Comparison of ENCODE assay signal across 8 cellular contexts in the genomic region with DNA sequence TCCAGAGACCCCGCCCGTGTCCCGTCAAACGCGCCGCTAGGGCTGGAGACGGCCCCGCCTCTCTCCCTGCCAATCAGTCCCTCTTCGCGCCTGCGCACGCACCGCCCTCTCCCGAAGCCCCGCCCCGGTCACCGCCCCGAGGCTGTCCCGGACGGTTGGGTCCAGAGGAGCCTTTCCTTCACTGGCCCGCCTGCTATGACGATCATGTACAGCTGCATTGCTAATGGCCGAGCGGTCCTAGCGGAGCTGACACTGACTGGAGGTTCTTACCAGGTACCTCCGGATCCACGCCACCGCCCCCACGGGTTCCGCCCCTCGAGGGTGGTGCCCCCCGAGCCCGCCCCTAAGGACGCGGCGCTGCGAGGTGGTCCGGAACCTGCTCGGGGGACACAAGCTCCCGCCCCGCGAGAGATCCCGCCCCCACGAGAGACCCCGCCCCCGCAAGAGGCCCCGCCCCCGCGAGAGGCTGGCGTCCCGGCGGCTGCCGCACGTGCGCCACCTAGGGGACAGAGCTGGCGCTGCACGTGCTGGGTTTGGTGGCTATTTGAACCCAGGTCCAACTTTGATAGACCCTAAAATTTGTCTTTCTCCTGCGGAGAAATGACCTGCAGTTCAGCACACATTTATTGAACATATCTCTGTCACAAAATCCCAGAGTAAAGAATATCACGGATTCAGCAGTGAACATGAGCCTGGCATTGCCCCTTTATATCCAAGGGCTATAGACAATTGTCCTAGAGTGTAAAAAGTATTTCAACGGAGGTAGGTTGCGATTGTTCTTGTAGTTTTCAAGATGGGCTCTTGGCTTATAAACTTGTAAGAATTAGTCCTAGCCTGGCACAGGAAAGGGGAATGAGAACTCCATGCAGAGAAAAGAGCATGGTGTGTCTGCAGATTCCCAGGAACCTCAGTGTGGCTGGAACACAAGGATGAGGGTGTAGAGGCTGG.
A peak's percentile ranks its signal among the peaks of the same experiment; 100 is the strongest.
DNase-seq lines count a peak whose midpoint lies in the region; ATAC-seq and TF ChIP-seq lines count a peak whose summit lies in the region.

No MANE protein-coding gene starts in this region.

- H3K4me3 ChIP-seq in A673 (ENCODE audit: low read depth, low read length, poor library complexity, severe bottlenecking) (peak overlapping the region; percentile 42), mammary epithelial cell (replicated peaks in 1 of 3; ENCODE audit: insufficient read depth in 1 of 3, low read depth in 2 of 3, low read length in 3 of 3) (peak overlapping the region; percentile 47 to 65 (median 60)), iPS-20b (ENCODE audit: low read length) (peak overlapping the region; percentile 75), skeletal muscle tissue (ENCODE audit: low read length in 3 of 3) (peak overlapping the region; percentile 65 to 81 (median 74))

- no peaks in the 10 kb centered on the region for H3K4me1 ChIP-seq in A673 (ENCODE audit: insufficient read depth, low read length, poor library complexity, severe bottlenecking)
- H3K4me1 ChIP-seq in mammary epithelial cell (ENCODE audit: insufficient read depth, low read length), result no peaks in the 10 kb centered on the region
- no peaks in the 10 kb centered on the region for H3K4me1 ChIP-seq in iPS-20b (ENCODE audit: insufficient read depth, low read length)
- peaks cover 2 to 10% (median 4%) of the 10 kb centered on the region in 3 donors for H3K4me1 ChIP-seq in skeletal muscle tissue (ENCODE audit: control insufficient read depth in 3 of 3, insufficient read depth in 3 of 3, low read length in 3 of 3)

- DNase-seq in A673 (ENCODE audit: low spot score) (peak; percentile 96), NCI-H2196 (lab: John Stamatoyannopoulos, UW; ENCODE audit: unreplicated experiment) (peak; percentile 92), mammary epithelial cell (peak; percentile 100)

- no peaks in the 10 kb centered on the region for H3K36me3 ChIP-seq in A673 (ENCODE audit: insufficient read depth, low read length, poor library complexity, severe bottlenecking)
- H3K36me3 ChIP-seq in mammary epithelial cell (ENCODE audit: insufficient read depth, low read length), result no peaks in the 10 kb centered on the region
- H3K36me3 ChIP-seq in iPS-20b (ENCODE audit: insufficient read depth, low read depth, low read length), result no peaks in the 10 kb centered on the region
- H3K36me3 ChIP-seq in skeletal muscle tissue (ENCODE audit: control insufficient read depth in 3 of 3, insufficient read depth in 3 of 3, low read length in 3 of 3), result no peaks in the 10 kb centered on the region

- H3K9me3 ChIP-seq in A673 (ENCODE audit: low read depth, low read length, poor library complexity, severe bottlenecking) (no peaks in the 10 kb centered on the region), mammary epithelial cell (replicated peaks; ENCODE audit: insufficient read depth, low read length) (no peaks in the 10 kb centered on the region), iPS-20b (ENCODE audit: insufficient read depth, low read depth, low read length) (no peaks in the 10 kb centered on the region), skeletal muscle tissue (ENCODE audit: control insufficient read depth in 3 of 3, low read length in 3 of 3) (no peaks in the 10 kb centered on the region)

- POLR2A ChIA-PET in A673 (lab: Charles Lee; ENCODE audit: low non-redundant PET), result interaction anchor here (0.7 kb wide), 1 partner anchor 89 kb away, joined by 13 read pairs; no protein-coding TSS in a partner anchor

- CTCF ChIA-PET in A673 (lab: Charles Lee) (interaction anchor here (0.5 to 1.2 kb wide), 8 partner anchors 17 to 873 kb away, joined by 3 to 10 read pairs (median 4); no protein-coding TSS in a partner anchor), mammary epithelial cell (lab: Charles Lee; ENCODE audit: low non-redundant PET) (interaction anchor here (0.6 to 1.9 kb wide), 19 partner anchors 16 to 909 kb away, joined by 3 to 21 read pairs (median 4); no protein-coding TSS in a partner anchor)

- in situ Hi-C loops in mammary epithelial cell (cut with MboI; ENCODE audit: low sequenced_read_pairs in 2 of 2), result no loop called here

- H3K4me2 ChIP-seq in mammary epithelial cell (ENCODE audit: insufficient read depth, low read depth, low read length), result peak overlapping the region; percentile 87

- H3K9ac ChIP-seq in mammary epithelial cell (ENCODE audit: insufficient read depth, low read length) (peak overlapping the region; percentile 8), iPS-20b (ENCODE audit: low read depth, low read length) (peak overlapping the region; percentile 56; the same call in 1 of the 2 replicates), skeletal muscle tissue (ENCODE audit: low read depth in 1 of 3, low read length in 3 of 3) (peak overlapping the region in 2 of 3 donors; percentile 35 to 74)

- dilution Hi-C loops in mammary epithelial cell (cut with HindIII; ENCODE audit: low sequenced_read_pairs), result no loop called here

- no peak overlapping the region for H3K27ac ChIP-seq in A673 (ENCODE audit: low read depth, low read length, poor library complexity, severe bottlenecking)
- H3K27ac ChIP-seq in VCaP, result peak overlapping the region; percentile 2; the same call in 1 of the 2 replicates
- H3K27ac ChIP-seq in mammary epithelial cell (ENCODE audit: insufficient read depth, low read depth, low read length), result no peak overlapping the region
- no peak overlapping the region for H3K27ac ChIP-seq in iPS-20b (ENCODE audit: low read length)
- H3K27ac ChIP-seq in skeletal muscle tissue (ENCODE audit: low read depth, low read length), result peak overlapping the region; percentile 54

- no peaks in the 10 kb centered on the region for H3K27me3 ChIP-seq in A673 (replicated peaks; ENCODE audit: insufficient read depth, low read depth, low read length, poor library complexity)
- H3K27me3 ChIP-seq in mammary epithelial cell (ENCODE audit: insufficient read depth, low read length), result peaks cover 6% of the 10 kb centered on the region
- 0 out of 2 replicates have a peak, but pooled peaks cover 16% of the 10 kb centered on the region for H3K27me3 ChIP-seq in iPS-20b (ENCODE audit: insufficient read depth, low read length)
- H3K27me3 ChIP-seq in skeletal muscle tissue (ENCODE audit: control insufficient read depth in 3 of 3, insufficient read depth in 3 of 3, low read length in 3 of 3), result no peaks in the 10 kb centered on the region

- intact Hi-C loops in A673 (cut with micrococcal nuclease; ENCODE audit: unreplicated experiment), result no loop called here
- intact Hi-C loops in mammary epithelial cell (cut with micrococcal nuclease), result no loop called here

- 2% methylated on average over 27 of the region's 61 CpGs for WGBS in mammary epithelial cell (ENCODE audit: low coverage, missing lambda C conversion rate)

- peak overlapping the region; percentile 87 for H2AFZ ChIP-seq in mammary epithelial cell (ENCODE audit: low read depth, low read length)

- BruUV-seq in A673 (replicated peaks; lab: Mats Ljungman, UMichigan) (no TSS peak), mammary epithelial cell (replicated peaks; lab: Mats Ljungman, UMichigan) (no TSS peak)

- no peaks in the 10 kb centered on the region for H3K79me2 ChIP-seq in mammary epithelial cell (ENCODE audit: insufficient read depth, low read length)

- ATAC-seq in GM18867 (IDR thresholded peaks at IDR 0.05; ENCODE audit: unreplicated experiment) (peak; percentile 100), HG03135 (IDR thresholded peaks at IDR 0.05; ENCODE audit: unreplicated experiment) (peak; percentile 100)

- TF ChIP-seq CTCF in A673 (conservative IDR thresholded peaks at IDR 0.05; ENCODE audit: low read depth, low read length) (peak; percentile 76), VCaP (conservative IDR thresholded peaks at IDR 0.05) (peak; percentile 99), mammary epithelial cell (conservative IDR thresholded peaks at IDR 0.05 in 1 of 2, IDR thresholded peaks at IDR 0.05 in 1 of 2; ENCODE audit: extremely low read depth in 1 of 2, insufficient read depth in 1 of 2, low read depth in 1 of 2, low read length in 2 of 2) (peak; percentile 58 to 94)

- no peaks in the 10 kb centered on the region for H4K20me1 ChIP-seq in mammary epithelial cell (ENCODE audit: insufficient read depth, low read length)

Comparison
In these comparisons a context has a peak if more than half of its experiments do, and no peak if none do; other contexts are left out.
1. H3K27ac ChIP-seq: peak in VCaP (single experiment) and skeletal muscle tissue (single experiment); none in A673 (single experiment), mammary epithelial cell (single experiment) and iPS-20b (single experiment).
2. Peak in every context shown above with its lines, with median percentiles within 50 percentile points of each other: DNase-seq, H3K4me3 ChIP-seq, CTCF ChIP-seq and H3K9ac ChIP-seq.